In the genomic region with DNA sequence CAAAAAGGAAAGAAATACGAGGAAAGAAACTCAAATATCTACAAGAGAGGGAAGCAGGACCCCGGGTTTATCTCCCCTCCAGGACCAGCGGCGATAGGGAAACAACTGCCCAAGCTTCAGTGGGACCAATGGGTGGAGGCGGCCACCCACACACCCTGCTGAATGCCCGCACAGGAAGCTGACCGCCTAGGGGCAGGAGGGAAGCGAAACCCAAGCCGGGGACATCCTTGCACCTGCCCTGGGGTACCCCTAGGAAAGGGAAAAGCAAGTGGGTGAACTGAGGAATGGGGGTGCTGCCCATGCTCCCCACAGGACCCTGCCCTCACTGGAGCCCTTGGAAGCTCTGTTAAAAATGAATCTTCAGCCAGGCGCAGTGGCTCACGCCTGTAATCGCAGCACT, we compare ENCODE assay signal across 14 cellular contexts. TPM values are rescaled to one million over a fixed set of nuclear protein-coding genes. Genes with fewer than 3 reads are reported as not detected.
DNase-seq lines count a peak whose midpoint lies in the region; ATAC-seq and TF ChIP-seq lines count a peak whose summit lies in the region.
"Had no signal": no experiment of that assay in that cellular context is flagged by ENCODE, and none has a peak within 500 bp of the region (broad histone marks: within the 10 kb centered on the region; RNA-seq: fewer than 3 reads in every experiment).

No MANE protein-coding gene starts in this region.

- WGBS in mammary epithelial cell (ENCODE audit: low coverage, missing lambda C conversion rate): 59% methylated on average over 9 of the region's 12 CpGs

- H3K27me3 ChIP-seq in colonic mucosa (no peaks in the 10 kb centered on the region), muscle layer of colon (ENCODE audit: control insufficient read depth in 1 of 2, insufficient read depth in 2 of 2, low read length in 2 of 2) (no peaks in the 10 kb centered on the region), neural progenitor cell (peaks cover 10% of the 10 kb centered on the region), mammary epithelial cell (ENCODE audit: insufficient read depth, low read length) (no peaks in the 10 kb centered on the region)

- H3K9me3 ChIP-seq in colonic mucosa (no peaks in the 10 kb centered on the region), muscle layer of colon (ENCODE audit: low read length) (no peaks in the 10 kb centered on the region), neural progenitor cell (ENCODE audit: low read depth) (no peaks in the 10 kb centered on the region), mammary epithelial cell (replicated peaks; ENCODE audit: insufficient read depth, low read length) (no peaks in the 10 kb centered on the region)
- H3K9me3 ChIP-seq: A549 had no signal

- H3K27me3 Mint-ChIP-seq in neural progenitor cell (ENCODE audit: insufficient read depth, low read depth): peaks cover 7% of the 10 kb centered on the region

- H2AFZ ChIP-seq in neural progenitor cell (replicated peaks) (no peak overlapping the region), mammary epithelial cell (ENCODE audit: low read depth, low read length) (no peak overlapping the region)

- CTCF ChIA-PET in mammary epithelial cell (lab: Charles Lee; ENCODE audit: low non-redundant PET): no interaction called here

- H3K9me3 Mint-ChIP-seq in neural progenitor cell: no peaks in the 10 kb centered on the region

- H3K4me3 Mint-ChIP-seq in neural progenitor cell: no peak overlapping the region

- H3K27ac ChIP-seq in colonic mucosa (peak overlapping the region; percentile 13), muscle layer of colon (ENCODE audit: low read depth, low read length) (peak overlapping the region; percentile 23), neural progenitor cell (no peak overlapping the region), mammary epithelial cell (ENCODE audit: insufficient read depth, low read depth, low read length) (no peak overlapping the region)
- H3K27ac ChIP-seq: KMS-11 had no signal

- intact Hi-C loops in Right ventricle myocardium superior (cut with DNase I): loop anchor here (10.0 kb wide), 1 partner anchor 271 kb away; no protein-coding TSS in a partner anchor
- intact Hi-C loops in left cardiac atrium (cut with DNase I): loop anchor here in 1 of 2 donors (10.0 kb wide), 1 partner anchor 231 kb away; no protein-coding TSS in a partner anchor
- intact Hi-C loops in colonic mucosa (cut with DNase I): loop anchor here (5.0 kb wide), 3 partner anchors 229 to 769 kb away; a partner anchor contains a TSS
- intact Hi-C loops in mammary epithelial cell (cut with micrococcal nuclease): loop anchor here (5.0 kb wide), 1 partner anchor 484 kb away; no protein-coding TSS in a partner anchor

- peaks cover 28% of the 10 kb centered on the region for H3F3A ChIP-seq in neural progenitor cell (ENCODE audit: low read depth)

- BruUV-seq in mammary epithelial cell (replicated peaks; lab: Mats Ljungman, UMichigan): no TSS peak

- dilution Hi-C loops in mammary epithelial cell (cut with HindIII; ENCODE audit: low sequenced_read_pairs): no loop called here

- DNase-seq in Right ventricle myocardium superior (peak; percentile 61), left cardiac atrium (no peak), colonic mucosa (no peak), neural progenitor cell (ENCODE audit: low spot score) (no peak), DMS153 (lab: John Stamatoyannopoulos, UW) (no peak), T-helper 1 cell (no peak), mammary epithelial cell (no peak)
- DNase-seq: Caco-2; NCI-H1436; NCI-H226; stimulated activated CD4-positive, alpha-beta T cell treated with anti-CD3 and anti-CD28 coated beads, Interleukin-1b, Interleukin-23, amount 100 ng/mL, for 48 hours had no signal

- no peaks in the 10 kb centered on the region for H4K20me1 ChIP-seq in neural progenitor cell (ENCODE audit: low read depth)
- H4K20me1 ChIP-seq in mammary epithelial cell (ENCODE audit: insufficient read depth, low read length): no peaks in the 10 kb centered on the region

- no peak overlapping the region for H3K27ac Mint-ChIP-seq in neural progenitor cell

- H3K9ac ChIP-seq in colonic mucosa (ENCODE audit: low read depth in 2 of 2, low read length in 2 of 2) (no peak overlapping the region), muscle layer of colon (ENCODE audit: low read length) (no peak overlapping the region), neural progenitor cell (no peak overlapping the region), mammary epithelial cell (ENCODE audit: insufficient read depth, low read length) (no peak overlapping the region)
- H3K9ac ChIP-seq: KMS-11 had no signal

- no peak for TF ChIP-seq CTCF in colonic mucosa (IDR thresholded peaks at IDR 0.05)
- no peak for TF ChIP-seq CTCF in neural progenitor cell (IDR thresholded peaks at IDR 0.05)
- TF ChIP-seq CTCF in mammary epithelial cell (conservative IDR thresholded peaks at IDR 0.05 in 1 of 2, IDR thresholded peaks at IDR 0.05 in 1 of 2; ENCODE audit: extremely low read depth in 1 of 2, insufficient read depth in 1 of 2, low read depth in 1 of 2, low read length in 2 of 2): no peak

- no peaks in the 10 kb centered on the region for H3K36me3 Mint-ChIP-seq in neural progenitor cell

- H3K4me3 ChIP-seq in colonic mucosa: no peak overlapping the region
- H3K4me3 ChIP-seq in muscle layer of colon (ENCODE audit: low read depth in 1 of 2, low read length in 2 of 2): no peak overlapping the region
- H3K4me3 ChIP-seq in neural progenitor cell: no peak overlapping the region
- no peak overlapping the region for H3K4me3 ChIP-seq in mammary epithelial cell (replicated peaks in 1 of 3; ENCODE audit: insufficient read depth in 1 of 3, low read depth in 2 of 3, low read length in 3 of 3)
- H3K4me3 ChIP-seq: A549 had no signal

- in situ Hi-C loops in mammary epithelial cell (cut with MboI; ENCODE audit: low sequenced_read_pairs in 2 of 2): loop anchor here (5.0 to 10.0 kb wide), 2 partner anchors 229 to 231 kb away; no protein-coding TSS in a partner anchor

- H3K79me2 ChIP-seq in neural progenitor cell (ENCODE audit: low read depth): no peaks in the 10 kb centered on the region
- H3K79me2 ChIP-seq in mammary epithelial cell (ENCODE audit: insufficient read depth, low read length): no peaks in the 10 kb centered on the region

- H3K4me2 ChIP-seq in neural progenitor cell (no peak overlapping the region), mammary epithelial cell (ENCODE audit: insufficient read depth, low read depth, low read length) (no peak overlapping the region)
- H3K4me2 ChIP-seq: KMS-11 had no signal

- H3K4me1 Mint-ChIP-seq in neural progenitor cell: peaks cover 26% of the 10 kb centered on the region

- no peak for ATAC-seq in Right ventricle myocardium superior (ENCODE audit: poor library complexity)
- no peak for ATAC-seq in left cardiac atrium

- H3K36me3 ChIP-seq in colonic mucosa: no peaks in the 10 kb centered on the region
- H3K36me3 ChIP-seq in muscle layer of colon (ENCODE audit: insufficient read depth, low read length): no peaks in the 10 kb centered on the region
- H3K36me3 ChIP-seq in neural progenitor cell: no peaks in the 10 kb centered on the region
- H3K36me3 ChIP-seq in mammary epithelial cell (ENCODE audit: insufficient read depth, low read length): no peaks in the 10 kb centered on the region

- no peaks in the 10 kb centered on the region for H3K4me1 ChIP-seq in colonic mucosa
- peaks cover 20% of the 10 kb centered on the region for H3K4me1 ChIP-seq in muscle layer of colon (ENCODE audit: insufficient read depth, low read length)
- H3K4me1 ChIP-seq in neural progenitor cell: peaks cover 15% of the 10 kb centered on the region
- peaks cover 11% of the 10 kb centered on the region for H3K4me1 ChIP-seq in mammary epithelial cell (ENCODE audit: insufficient read depth, low read length)

RNA-seq across cellular contexts. Expression of a gene that starts 27.6 kb away (rescaled TPM):
- total RNA-seq in Right ventricle myocardium superior (4.8 TPM), left cardiac atrium (10 to 100 TPM; 13.6 to 16.0 TPM), colonic mucosa (10 to 100 TPM; 31.0 to 50.3 TPM), neural progenitor cell (ENCODE audit: low replicate concordance) (2.4 and 6.5 TPM in 2 replicates), mammary epithelial cell (100 to 1,000 TPM in 1 of 2 donors, 10 to 100 TPM in 1; 14.1 to 217 TPM)
- polyA plus RNA-seq in mammary epithelial cell: 9.2 TPM
- polyA minus RNA-seq in mammary epithelial cell: 12.8 TPM

RNA-seq across cellular contexts. Expression of a gene that starts 46.6 kb away (rescaled TPM):
- total RNA-seq in Right ventricle myocardium superior: 10.2 TPM
- 10 to 100 TPM; 11.0 to 21.9 TPM for total RNA-seq in left cardiac atrium
- total RNA-seq in colonic mucosa: 100 to 1,000 TPM in 1 of 2 donors, 10 to 100 TPM in 1; 33.0 to 120 TPM
- total RNA-seq in neural progenitor cell (ENCODE audit: low replicate concordance): 131 and 132 TPM in 2 replicates
- total RNA-seq in mammary epithelial cell: 10 to 100 TPM; 12.0 to 72.5 TPM
- 91.1 TPM for polyA plus RNA-seq in mammary epithelial cell
- 92.6 TPM for polyA minus RNA-seq in mammary epithelial cell

RNA-seq across cellular contexts. Expression of a gene that starts 53.6 kb away (rescaled TPM):
- total RNA-seq in Right ventricle myocardium superior: 68.6 TPM
- total RNA-seq in left cardiac atrium: 10 to 100 TPM; 45.1 to 57.9 TPM
- 10 to 100 TPM; 43.0 to 60.3 TPM for total RNA-seq in colonic mucosa
- 28.6 and 41.5 TPM in 2 replicates for total RNA-seq in neural progenitor cell (ENCODE audit: low replicate concordance)
- 10 to 100 TPM; 19.7 to 30.0 TPM for total RNA-seq in mammary epithelial cell
- 20.1 TPM for polyA plus RNA-seq in mammary epithelial cell
- polyA minus RNA-seq in mammary epithelial cell: 18.7 TPM

Comparison
In these comparisons a context has a peak if more than half of its experiments do, and no peak if none do; other contexts are left out.
1. H3K27ac ChIP-seq: peak in colonic mucosa (single experiment) and muscle layer of colon (single experiment); none in neural progenitor cell (single experiment) and mammary epithelial cell (single experiment).